Comparison of ENCODE assay signal across 17 cellular contexts in the genomic region with DNA sequence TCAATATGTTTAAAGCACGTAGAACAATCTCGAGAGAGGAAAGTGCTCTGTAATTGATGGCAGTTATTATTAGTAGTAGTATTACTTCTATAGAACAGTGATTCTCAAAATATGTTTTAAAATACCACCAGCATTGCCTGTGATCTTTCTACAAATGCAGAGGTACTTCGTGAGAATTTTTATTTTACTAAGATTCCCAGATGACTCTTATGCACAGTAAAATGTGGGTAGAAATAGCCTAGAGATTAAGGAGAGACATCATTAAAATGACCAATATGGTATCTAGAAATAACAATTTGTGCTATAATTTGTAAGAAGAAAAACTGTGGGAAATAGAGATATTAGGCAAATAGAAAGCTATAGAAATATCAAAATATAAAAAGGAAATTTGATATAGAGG.
A peak's percentile ranks its signal among the peaks of the same experiment; 100 is the strongest.
DNase-seq lines count a peak whose midpoint lies in the region; ATAC-seq and TF ChIP-seq lines count a peak whose summit lies in the region.
"Had no signal": no experiment of that assay in that cellular context is flagged by ENCODE, and none has a peak within 500 bp of the region (broad histone marks: within the 10 kb centered on the region; RNA-seq: fewer than 3 reads in every experiment).

No MANE protein-coding gene starts in this region.

- no peak for ATAC-seq in GM21423 (IDR thresholded peaks at IDR 0.05; ENCODE audit: unreplicated experiment)
- ATAC-seq: A549, GM12878 had no signal

- H3K4me1 ChIP-seq in osteoblast (ENCODE audit: insufficient read depth, low read length), result peaks cover 9% of the 10 kb centered on the region
- peaks cover 26% of the 10 kb centered on the region for H3K4me1 ChIP-seq in skeletal muscle satellite cell (ENCODE audit: control insufficient read depth, insufficient read depth, low read length)
- peaks cover 0 to 2% (median under 1%) of the 10 kb centered on the region in 4 donors for H3K4me1 ChIP-seq in transverse colon

- H3K79me2 ChIP-seq in osteoblast (ENCODE audit: insufficient read depth, low read length), result no peaks in the 10 kb centered on the region

- intact Hi-C loops in transverse colon (cut with DNase I; ENCODE audit: low total_unique reads), result no loop called here

- H3K27ac ChIP-seq in osteoblast (ENCODE audit: low read depth, low read length) (peak overlapping the region; percentile 11), transverse colon (no peak overlapping the region)
- H3K27ac ChIP-seq: A549, C4-2B, GM23248, HL-60 had no signal

- DNase-seq in LHCN-M2 (ENCODE audit: low read depth), result peak; percentile 56
- no peak for DNase-seq in osteoblast (ENCODE audit: insufficient read length, low spot score, missing footprints)
- no peak for DNase-seq in transverse colon
- no peak for DNase-seq in GM10266 (ENCODE audit: extremely low spot score)
- DNase-seq: AML-193; CD4-positive, alpha-beta T cell; DMS153; DMS79; GDM1; GM23248 had no signal

- TF ChIP-seq POLR2A in transverse colon (IDR thresholded peaks at IDR 0.05), result no peak

- no peak for TF ChIP-seq CTCF in osteoblast (IDR thresholded peaks at IDR 0.05; ENCODE audit: extremely low read depth, low read depth, low read length)
- TF ChIP-seq CTCF in transverse colon (IDR thresholded peaks at IDR 0.05), result no peak
- no peak for TF ChIP-seq CTCF in GM10266 (IDR thresholded peaks at IDR 0.05; ENCODE audit: control insufficient read depth, insufficient read depth, low read depth, missing control alignments)

- H3K9ac ChIP-seq in skeletal muscle satellite cell (ENCODE audit: low read depth, low read length), result peak overlapping the region; percentile 52
- H3K9ac ChIP-seq: GM23248 had no signal

- TF ChIP-seq EP300 in transverse colon (IDR thresholded peaks at IDR 0.05; ENCODE audit: low read depth), result no peak

- no peak overlapping the region for H3K4me3 ChIP-seq in osteoblast (ENCODE audit: insufficient read depth, low read length)
- H3K4me3 ChIP-seq in skeletal muscle satellite cell (ENCODE audit: low read length), result no peak overlapping the region
- no peak overlapping the region for H3K4me3 ChIP-seq in transverse colon
- H3K4me3 ChIP-seq: A549, GM12878, GM23248, HAP-1 had no signal

- no peaks in the 10 kb centered on the region for H4K20me1 ChIP-seq in osteoblast (ENCODE audit: insufficient read depth, low read length)

- WGBS in transverse colon (ENCODE audit: low coverage in 1 of 2), 2 donors, result 80 to 85% methylated on average over 3 of the region's 3 CpGs

- H3K9me3 ChIP-seq in osteoblast (ENCODE audit: low read depth, low read length), result no peaks in the 10 kb centered on the region
- H3K9me3 ChIP-seq in skeletal muscle satellite cell (replicated peaks; ENCODE audit: low read length), result no peaks in the 10 kb centered on the region
- peaks cover 5 to 8% of the 10 kb centered on the region in 2 donors for H3K9me3 ChIP-seq in transverse colon
- H3K9me3 ChIP-seq: A549 had no signal

- H3K36me3 ChIP-seq in osteoblast (ENCODE audit: insufficient read depth, low read length) (no peaks in the 10 kb centered on the region), skeletal muscle satellite cell (ENCODE audit: insufficient read depth, low read length) (no peaks in the 10 kb centered on the region), transverse colon (no peaks in the 10 kb centered on the region)
- H3K36me3 ChIP-seq: HAP-1 had no signal

- H3K4me2 ChIP-seq in osteoblast (ENCODE audit: insufficient read depth, low read length) (no peak overlapping the region), skeletal muscle satellite cell (ENCODE audit: low read length) (no peak overlapping the region)
- H3K4me2 ChIP-seq: A549 had no signal

- H3K27me3 ChIP-seq in osteoblast (ENCODE audit: insufficient read depth, low read length), result no peaks in the 10 kb centered on the region
- no peaks in the 10 kb centered on the region for H3K27me3 ChIP-seq in skeletal muscle satellite cell (ENCODE audit: control insufficient read depth, insufficient read depth, low read length)
- H3K27me3 ChIP-seq in transverse colon, result no peaks in the 10 kb centered on the region

- no peak overlapping the region for H2AFZ ChIP-seq in osteoblast (ENCODE audit: low read length)
- H2AFZ ChIP-seq: GM23248 had no signal

- in situ Hi-C loops in transverse colon (cut with MboI; ENCODE audit: low pct_ligation_motif_present in 1 of 4, low pct_unique_long_range_greater_than_20kb in 1 of 4, low sequenced_read_pairs in 3 of 4), result no loop called here
